In genomic region chr2:17835511-17835910, GRCh38 we compare ENCODE assay signal across 1 cellular context.
TF ChIP-seq lines count a peak whose summit lies in the region.

No MANE protein-coding gene starts in this region.

TF ChIP-seq in WTC11, 78 proteins besides CTCF, POLR2A, EP300 and RAD21 (continued from another document):
- no peak for TF ChIP-seq AFF4 (CRISPR knock-in tag; IDR thresholded peaks at IDR 0.05; ENCODE audit: borderline replicate concordance)
- TF ChIP-seq, protein P1, sequence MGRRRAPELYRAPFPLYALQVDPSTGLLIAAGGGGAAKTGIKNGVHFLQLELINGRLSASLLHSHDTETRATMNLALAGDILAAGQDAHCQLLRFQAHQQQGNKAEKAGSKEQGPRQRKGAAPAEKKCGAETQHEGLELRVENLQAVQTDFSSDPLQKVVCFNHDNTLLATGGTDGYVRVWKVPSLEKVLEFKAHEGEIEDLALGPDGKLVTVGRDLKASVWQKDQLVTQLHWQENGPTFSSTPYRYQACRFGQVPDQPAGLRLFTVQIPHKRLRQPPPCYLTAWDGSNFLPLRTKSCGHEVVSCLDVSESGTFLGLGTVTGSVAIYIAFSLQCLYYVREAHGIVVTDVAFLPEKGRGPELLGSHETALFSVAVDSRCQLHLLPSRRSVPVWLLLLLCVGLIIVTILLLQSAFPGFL (CRISPR knock-in tag; IDR thresholded peaks at IDR 0.05; ENCODE audit: borderline replicate concordance), result no peak
- TF ChIP-seq ZNF121 (CRISPR knock-in tag; IDR thresholded peaks at IDR 0.05), result no peak
- no peak for TF ChIP-seq ZNF263 (CRISPR knock-in tag; IDR thresholded peaks at IDR 0.05; ENCODE audit: low read depth)
- no peak for TF ChIP-seq TCF7 (CRISPR knock-in tag; IDR thresholded peaks at IDR 0.05; ENCODE audit: low read depth)
- TF ChIP-seq IRF2 (CRISPR knock-in tag; IDR thresholded peaks at IDR 0.05; ENCODE audit: borderline replicate concordance, low read depth), result no peak
- no peak for TF ChIP-seq ZNF232 (CRISPR knock-in tag; IDR thresholded peaks at IDR 0.05)
